Comparison of ENCODE assay signal across 8 cellular contexts in the genomic region with DNA sequence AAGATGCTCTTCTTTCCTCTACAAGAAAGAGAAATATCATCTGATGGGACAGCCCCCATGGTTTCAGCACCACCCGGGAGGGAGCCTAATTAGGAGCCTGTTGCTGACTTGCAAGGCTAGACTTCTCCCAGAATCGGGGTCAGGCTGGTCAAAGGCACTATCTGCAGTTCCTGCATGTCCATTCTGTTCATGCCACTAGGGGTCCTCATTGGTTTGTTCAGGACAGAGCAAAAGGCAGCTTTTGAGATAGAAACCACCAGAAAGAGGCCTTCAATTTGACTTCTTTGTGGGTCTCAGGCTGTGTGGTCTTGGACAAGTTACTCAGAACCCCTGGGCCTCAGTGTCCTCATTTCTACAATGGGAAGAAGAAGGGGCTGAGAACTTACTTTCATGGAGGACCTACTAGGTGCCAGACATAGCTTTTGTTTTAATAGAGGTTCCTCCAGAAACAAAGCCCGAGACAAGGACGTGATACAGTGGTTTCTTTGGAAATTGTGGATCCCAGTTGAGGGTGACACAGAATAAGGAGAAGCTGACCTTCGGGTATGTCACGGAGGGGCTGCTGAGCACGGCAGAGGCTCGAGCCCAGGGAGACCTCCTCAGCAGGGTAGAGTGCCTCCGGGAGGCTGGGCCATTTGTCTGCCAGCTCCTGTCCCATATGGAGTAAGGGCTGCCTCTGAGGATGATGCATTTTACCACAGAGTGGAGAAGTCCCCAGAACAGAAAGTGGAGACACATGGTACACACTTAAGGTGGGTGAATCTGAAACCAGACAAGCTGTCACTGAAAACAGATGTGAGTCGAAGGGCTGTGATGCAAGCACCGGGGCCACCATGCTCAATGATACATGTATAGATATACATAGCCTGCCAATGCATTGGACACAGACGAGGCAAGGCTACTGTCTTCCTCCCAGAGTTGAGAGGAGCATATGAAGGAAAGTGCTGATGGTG. TPM values are rescaled to one million over a fixed set of nuclear protein-coding genes. Genes with fewer than 3 reads are reported as not detected.
DNase-seq lines count a peak whose midpoint lies in the region; ATAC-seq and TF ChIP-seq lines count a peak whose summit lies in the region.

No MANE protein-coding gene starts in this region.

- 71 to 76% methylated on average over 12 of the region's 12 CpGs for WGBS in body of pancreas, 2 donors

- CTCF ChIA-PET in CD8-positive, alpha-beta T cell (lab: Charles Lee), result no interaction called here

- H3K4me1 ChIP-seq in body of pancreas, result no peaks in the 10 kb centered on the region
- no peaks in the 10 kb centered on the region for H3K4me1 ChIP-seq in CD8-positive, alpha-beta T cell (ENCODE audit: insufficient read depth, low read length)

- no peak for TF ChIP-seq POLR2A in body of pancreas (IDR thresholded peaks at IDR 0.05)

- POLR2A ChIA-PET in CD8-positive, alpha-beta T cell (lab: Charles Lee), result no interaction called here

- DNase-seq in DMS153 (lab: John Stamatoyannopoulos, UW) (peak; percentile 41), GM19240 (ENCODE audit: insufficient read length, low spot score) (peak; percentile 44), NCI-H446 treated with DMSO at 0.1 percent for 48 hours (lab: John Stamatoyannopoulos, UW) (peak; percentile 48), body of pancreas (peak; percentile 50 to 63 (median 57)), kidney tubule cell (ENCODE audit: low spot score) (peak; percentile 68), activated gamma-delta T cell (lab: John Stamatoyannopoulos, UW) (no peak)
- DNase-seq in CD8-positive, alpha-beta T cell, result no peak

- H3K9me3 ChIP-seq in body of pancreas, result no peaks in the 10 kb centered on the region
- no peaks in the 10 kb centered on the region for H3K9me3 ChIP-seq in CD8-positive, alpha-beta T cell (ENCODE audit: low read length)

- no peak overlapping the region for H3K4me3 Mint-ChIP-seq in CD8-positive, alpha-beta T cell

- no peaks in the 10 kb centered on the region for H3K36me3 Mint-ChIP-seq in CD8-positive, alpha-beta T cell

- ATAC-seq in HG03139 (IDR thresholded peaks at IDR 0.05; ENCODE audit: unreplicated experiment) (peak; percentile 80), body of pancreas (peak; percentile 66)
- ATAC-seq in CD8-positive, alpha-beta T cell, result no peak

- H3K4me3 ChIP-seq in body of pancreas, result no peak overlapping the region
- no peak overlapping the region for H3K4me3 ChIP-seq in CD8-positive, alpha-beta T cell (ENCODE audit: low read depth, low read length)

- intact Hi-C loops in body of pancreas (cut with DNase I), result loop anchor here (10.0 kb wide), 1 partner anchor 261 kb away; no protein-coding TSS in a partner anchor
- intact Hi-C loops in CD8-positive, alpha-beta T cell (cut with DNase I, micrococcal nuclease), result no loop called here

- no peaks in the 10 kb centered on the region for H3K9me3 Mint-ChIP-seq in CD8-positive, alpha-beta T cell

- H3K36me3 ChIP-seq in body of pancreas (replicated peaks in 1 of 2; ENCODE audit: insufficient read depth in 1 of 2, low read depth in 2 of 2), result no peaks in the 10 kb centered on the region
- no peaks in the 10 kb centered on the region for H3K36me3 ChIP-seq in CD8-positive, alpha-beta T cell (ENCODE audit: insufficient read depth, low read length)

- no peak overlapping the region for H3K27ac ChIP-seq in body of pancreas
- no peak overlapping the region for H3K27ac ChIP-seq in CD8-positive, alpha-beta T cell (ENCODE audit: low read depth, low read length)

- TF ChIP-seq CTCF in body of pancreas (IDR thresholded peaks at IDR 0.05), result peak in 6 of 7 experiments; percentile 54 to 62 (median 56)
- no peak for TF ChIP-seq CTCF in CD8-positive, alpha-beta T cell (IDR thresholded peaks at IDR 0.05)

- H3K4me1 Mint-ChIP-seq in CD8-positive, alpha-beta T cell (ENCODE audit: low read depth), result no peaks in the 10 kb centered on the region

- H3K27me3 Mint-ChIP-seq in CD8-positive, alpha-beta T cell (ENCODE audit: low read depth), result no peaks in the 10 kb centered on the region

- H3K27ac Mint-ChIP-seq in CD8-positive, alpha-beta T cell, result no peak overlapping the region

- no peaks in the 10 kb centered on the region for H3K27me3 ChIP-seq in body of pancreas
- no peaks in the 10 kb centered on the region for H3K27me3 ChIP-seq in CD8-positive, alpha-beta T cell (ENCODE audit: insufficient read depth, low read length)

RNA-seq across cellular contexts. Expression of a gene that starts 33.1 kb away (rescaled TPM):
- not detected for total RNA-seq in body of pancreas
- total RNA-seq in CD8-positive, alpha-beta T cell, result not detected

Comparison
In these comparisons a context has a peak if more than half of its experiments do, and no peak if none do; other contexts are left out.
1. DNase-seq: peak in DMS153 (single experiment), GM19240 (single experiment), NCI-H446 treated with DMSO at 0.1 percent for 48 hours (single experiment), body of pancreas (4 of 4) and kidney tubule cell (single experiment); none in CD8-positive, alpha-beta T cell (0 of 7) and activated gamma-delta T cell (single experiment).